ENCODE assay signal across 18 cellular contexts in genomic region chr20:21232546-21233280, GRCh38.
"Had no signal": no experiment of that assay in that cellular context is flagged by ENCODE, and none has a peak within 500 bp of the region (broad histone marks: within the 10 kb centered on the region; RNA-seq: fewer than 3 reads in every experiment).

No MANE protein-coding gene starts in this region.

- H3K27ac Mint-ChIP-seq: activated naive CD8-positive, alpha-beta T cell treated with anti-CD3 and anti-CD28 coated beads, Interleukin-2, amount 50 U/mL, for 24 hours; activated T-helper 1 cell treated with anti-CD3 and anti-CD28 coated beads, Interleukin-12 subunit alpha, Interleukin-12 subunit beta, Interleukin-2, Interleukin-4 antibody, amounts not matched to agents 30 ng/mL and 10 ng/mL and 1 ng/mL, durations not matched to agents 14 hours and 24 hours and 36 hours; dendritic cell treated with granulocyte-macrophage colony-stimulating factor and Interleukin-4, amounts not matched to agents 40 ng/mL and 50 ng/mL, for 4 days; endodermal cell; mesothelial cell of epicardium; stimulated activated naive CD8-positive, alpha-beta T cell treated with anti-CD3 and anti-CD28 coated beads, Interleukin-15, amount 100 ng/mL, for 72 hours had no signal

- DNase-seq: activated naive CD4-positive, alpha-beta T cell treated with Interleukin-2 at 50 U/mL for 16 hours; activated naive CD8-positive, alpha-beta T cell treated with anti-CD3 and anti-CD28 coated beads, Interleukin-2, amount 50 U/mL, for 24 hours; endodermal cell; erythroblast; hippocampal formation; kidney glomerular epithelial cell; retina; stimulated activated CD4-positive, alpha-beta T cell treated with anti-CD3 and anti-CD28 coated beads, Interleukin-15, amount 100 ng/mL, for 24 hours; stimulated activated CD4-positive, alpha-beta T cell treated with anti-CD3 and anti-CD28 coated beads, Interleukin-4, amount 100 ng/mL, for 4 hours; stimulated activated naive CD8-positive, alpha-beta T cell treated with anti-CD3 and anti-CD28 coated beads, Interleukin-15, amount 100 ng/mL, for 72 hours; T-helper 1 cell had no signal

- H3K4me3 ChIP-seq: tibial nerve had no signal

- H3K4me3 Mint-ChIP-seq: activated naive CD8-positive, alpha-beta T cell treated with anti-CD3 and anti-CD28 coated beads, Interleukin-2, amount 50 U/mL, for 24 hours; activated T-helper 1 cell treated with anti-CD3 and anti-CD28 coated beads, Interleukin-12 subunit alpha, Interleukin-12 subunit beta, Interleukin-2, Interleukin-4 antibody, amounts not matched to agents 30 ng/mL and 10 ng/mL and 1 ng/mL, durations not matched to agents 14 hours and 24 hours and 36 hours; dendritic cell treated with granulocyte-macrophage colony-stimulating factor and Interleukin-4, amounts not matched to agents 40 ng/mL and 50 ng/mL, for 4 days; endodermal cell; mesothelial cell of epicardium; stimulated activated naive CD8-positive, alpha-beta T cell treated with anti-CD3 and anti-CD28 coated beads, Interleukin-15, amount 100 ng/mL, for 72 hours had no signal

- H3K4me1 ChIP-seq: parathyroid adenoma had no signal

- H3K27me3 ChIP-seq: tibial nerve had no signal

- H3K27me3 Mint-ChIP-seq: activated naive CD8-positive, alpha-beta T cell treated with anti-CD3 and anti-CD28 coated beads, Interleukin-2, amount 50 U/mL, for 24 hours; dendritic cell treated with granulocyte-macrophage colony-stimulating factor and Interleukin-4, amounts not matched to agents 40 ng/mL and 50 ng/mL, for 4 days; stimulated activated naive CD8-positive, alpha-beta T cell treated with anti-CD3 and anti-CD28 coated beads, Interleukin-15, amount 100 ng/mL, for 72 hours had no signal

- H3K79me2 ChIP-seq: parathyroid adenoma had no signal

- H3K27ac ChIP-seq: parathyroid adenoma, tibial nerve, VCaP had no signal

- H3K9me3 ChIP-seq: tibial nerve had no signal

- H3K4me1 Mint-ChIP-seq: mesothelial cell of epicardium had no signal

- ATAC-seq: activated naive CD8-positive, alpha-beta T cell treated with anti-CD3 and anti-CD28 coated beads, Interleukin-2, amount 50 U/mL, for 24 hours; stimulated activated naive CD8-positive, alpha-beta T cell treated with anti-CD3 and anti-CD28 coated beads, Interleukin-15, amount 100 ng/mL, for 72 hours had no signal

- H3K9me3 Mint-ChIP-seq: activated naive CD8-positive, alpha-beta T cell treated with anti-CD3 and anti-CD28 coated beads, Interleukin-2, amount 50 U/mL, for 24 hours; activated T-helper 1 cell treated with anti-CD3 and anti-CD28 coated beads, Interleukin-12 subunit alpha, Interleukin-12 subunit beta, Interleukin-2, Interleukin-4 antibody, amounts not matched to agents 30 ng/mL and 10 ng/mL and 1 ng/mL, durations not matched to agents 14 hours and 24 hours and 36 hours; dendritic cell treated with granulocyte-macrophage colony-stimulating factor and Interleukin-4, amounts not matched to agents 40 ng/mL and 50 ng/mL, for 4 days; endodermal cell; mesothelial cell of epicardium; stimulated activated naive CD8-positive, alpha-beta T cell treated with anti-CD3 and anti-CD28 coated beads, Interleukin-15, amount 100 ng/mL, for 72 hours had no signal

- H3K9ac ChIP-seq: parathyroid adenoma had no signal

- H2AFZ ChIP-seq: parathyroid adenoma had no signal

- FAIRE-seq: astrocyte had no signal
